In the genomic region with DNA sequence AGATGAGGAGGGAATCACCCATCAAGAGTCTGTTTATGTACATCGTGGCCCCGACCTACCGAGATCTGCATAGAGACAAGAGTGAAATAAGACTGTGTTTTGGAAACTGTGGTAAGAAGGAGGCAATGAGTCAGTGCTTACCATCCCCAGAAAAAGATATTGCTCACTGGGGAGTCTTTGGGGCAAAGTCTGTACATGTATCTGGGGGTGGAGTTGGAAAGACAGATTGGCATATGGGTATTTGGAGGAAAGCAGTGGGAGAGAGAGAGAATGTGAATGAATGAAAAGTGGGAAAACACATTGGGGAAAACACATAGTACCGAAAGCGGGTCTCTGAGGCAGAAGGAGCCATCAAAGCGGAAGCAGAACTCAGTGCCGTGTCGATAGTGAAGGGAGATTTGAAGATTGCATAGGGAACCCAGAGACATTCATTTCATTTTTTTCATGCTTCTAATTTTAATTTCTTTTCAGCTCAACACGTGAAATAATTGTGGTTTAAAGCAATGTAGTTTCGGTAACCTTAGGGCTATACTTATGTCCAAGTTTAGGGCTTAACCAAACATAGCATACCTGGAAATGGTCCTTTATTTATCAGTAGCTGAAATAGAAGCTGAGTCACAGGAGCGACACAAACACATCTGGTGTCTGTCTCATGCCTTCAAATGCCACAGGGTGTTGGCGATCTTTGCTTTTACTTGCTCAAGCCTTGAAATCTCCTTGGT, we compare ENCODE assay signal across 8 cellular contexts.
DNase-seq lines count a peak whose midpoint lies in the region; ATAC-seq and TF ChIP-seq lines count a peak whose summit lies in the region.

No MANE protein-coding gene starts in this region.

- H3K36me3 ChIP-seq in OCI-LY3 (replicated peaks; ENCODE audit: low read depth, low read length) (no peaks in the 10 kb centered on the region), prostate gland (no peaks in the 10 kb centered on the region)
- no peaks in the 10 kb centered on the region for H3K36me3 ChIP-seq in naive thymus-derived CD4-positive, alpha-beta T cell (ENCODE audit: control insufficient read depth in 2 of 3, insufficient read depth in 3 of 3, low read length in 3 of 3)

- WGBS in prostate gland, result 88% methylated on average over 12 of the region's 12 CpGs

- H3K27me3 Mint-ChIP-seq in naive thymus-derived CD4-positive, alpha-beta T cell, result peaks cover 0 to 29% (median 0%) of the 10 kb centered on the region in 5 donors

- H3K79me2 ChIP-seq in OCI-LY3 (ENCODE audit: low read length), result peaks cover 8% of the 10 kb centered on the region; the same call in 1 of the 2 replicates

- intact Hi-C loops in naive thymus-derived CD4-positive, alpha-beta T cell (cut with micrococcal nuclease), result loop anchor here (1.0 to 5.0 kb wide), 13 partner anchors 10 to 303 kb away; a partner anchor contains a TSS
- intact Hi-C loops in prostate gland (cut with DNase I), result no loop called here

- H3K27ac ChIP-seq in OCI-LY3 (ENCODE audit: low read length), result peak overlapping the region; percentile 91
- H3K27ac ChIP-seq in naive thymus-derived CD4-positive, alpha-beta T cell (ENCODE audit: low read depth, low read length), result peak overlapping the region; percentile 86
- H3K27ac ChIP-seq in prostate gland, result no peak overlapping the region

- H3K4me1 Mint-ChIP-seq in naive thymus-derived CD4-positive, alpha-beta T cell, result peaks cover 28 to 77% (median 68%) of the 10 kb centered on the region in 7 donors

- no peaks in the 10 kb centered on the region for H4K20me1 ChIP-seq in OCI-LY3 (ENCODE audit: insufficient read depth, low read length)

- TF ChIP-seq CTCF in OCI-LY3 (IDR thresholded peaks at IDR 0.05; ENCODE audit: low read depth, low read length) (no peak), prostate gland (IDR thresholded peaks at IDR 0.05) (no peak)

- peak overlapping the region; percentile 90 for H3K4me2 ChIP-seq in OCI-LY3 (ENCODE audit: low read length)

- H3K27ac Mint-ChIP-seq in naive thymus-derived CD4-positive, alpha-beta T cell, result peak overlapping the region; percentile 90 to 99 (median 97)

- POLR2A ChIA-PET in naive thymus-derived CD4-positive, alpha-beta T cell (lab: Charles Lee), result interaction anchor here (0.7 to 6.6 kb wide), 21 partner anchors 9 to 132 kb away, joined by 3 to 75 read pairs (median 4); a partner anchor contains a TSS

- peaks cover 0 to 10% (median 0%) of the 10 kb centered on the region in 11 donors for H3K9me3 Mint-ChIP-seq in naive thymus-derived CD4-positive, alpha-beta T cell

- peaks cover 0 to 14% (median 3%) of the 10 kb centered on the region in 5 donors for H3K36me3 Mint-ChIP-seq in naive thymus-derived CD4-positive, alpha-beta T cell

- no peak for TF ChIP-seq POLR2A in prostate gland (IDR thresholded peaks at IDR 0.05)

- H3K4me3 Mint-ChIP-seq in naive thymus-derived CD4-positive, alpha-beta T cell, result peak overlapping the region; percentile 74 to 94 (median 89)

- H3K4me3 ChIP-seq in OCI-LY3 (ENCODE audit: low read length), result peak overlapping the region; percentile 71
- H3K4me3 ChIP-seq in naive thymus-derived CD4-positive, alpha-beta T cell (ENCODE audit: low read length), result peak overlapping the region; percentile 60
- no peak overlapping the region for H3K4me3 ChIP-seq in prostate gland

- peak in 3 of 4 experiments; percentile 6 to 40 (median 18) for DNase-seq in activated naive CD4-positive, alpha-beta T cell (lab: John Stamatoyannopoulos, UW)
- peak in 8 of 9 donors; percentile 53 to 89 (median 74) for DNase-seq in naive thymus-derived CD4-positive, alpha-beta T cell
- DNase-seq in prostate gland (ENCODE audit: low spot score), result no peak
- no peak for DNase-seq in NCI-H187 treated with DMSO at 0.1 percent for 48 hours (lab: John Stamatoyannopoulos, UW)
- no peak for DNase-seq in 8988T

- CTCF ChIA-PET in naive thymus-derived CD4-positive, alpha-beta T cell (lab: Charles Lee), result interaction anchor here (1.0 kb wide), 2 partner anchors 126 to 130 kb away, joined by 3 read pairs; no protein-coding TSS in a partner anchor

- H3K4me1 ChIP-seq in OCI-LY3 (ENCODE audit: low read length) (peaks cover 85% of the 10 kb centered on the region), prostate gland (replicated peaks) (no peaks in the 10 kb centered on the region)
- H3K4me1 ChIP-seq in naive thymus-derived CD4-positive, alpha-beta T cell (ENCODE audit: control insufficient read depth in 2 of 2, insufficient read depth in 2 of 2, low read length in 2 of 2), result peaks cover 29 to 45% of the 10 kb centered on the region in 2 donors

- no peak overlapping the region for H2AFZ ChIP-seq in OCI-LY3 (ENCODE audit: low read depth, low read length)

- H3K9ac ChIP-seq in OCI-LY3 (ENCODE audit: low read length), result peak overlapping the region; percentile 80

- H3K27me3 ChIP-seq in OCI-LY3 (ENCODE audit: low read depth, low read length) (no peaks in the 10 kb centered on the region), prostate gland (replicated peaks; ENCODE audit: insufficient read depth) (no peaks in the 10 kb centered on the region)
- no peaks in the 10 kb centered on the region for H3K27me3 ChIP-seq in naive thymus-derived CD4-positive, alpha-beta T cell (ENCODE audit: control insufficient read depth in 2 of 2, insufficient read depth in 2 of 2, low read length in 2 of 2)

- peak; percentile 76 for ATAC-seq in GM18502 (IDR thresholded peaks at IDR 0.05; ENCODE audit: poor library complexity, unreplicated experiment)
- ATAC-seq in HG02759 (IDR thresholded peaks at IDR 0.05; ENCODE audit: unreplicated experiment), result peak; percentile 71
- peak; percentile 88 for ATAC-seq in naive thymus-derived CD4-positive, alpha-beta T cell

- H3K9me3 ChIP-seq in OCI-LY3 (ENCODE audit: insufficient read depth, low read length), result no peaks in the 10 kb centered on the region
- no peaks in the 10 kb centered on the region for H3K9me3 ChIP-seq in naive thymus-derived CD4-positive, alpha-beta T cell (ENCODE audit: control insufficient read depth in 2 of 3, low read length in 3 of 3)
- no peaks in the 10 kb centered on the region for H3K9me3 ChIP-seq in prostate gland

Comparison
In these comparisons a context has a peak if more than half of its experiments do, and no peak if none do; other contexts are left out.
1. H3K27ac ChIP-seq: peak in OCI-LY3 (single experiment) and naive thymus-derived CD4-positive, alpha-beta T cell (single experiment); none in prostate gland (0 of 2).
2. H3K4me3 ChIP-seq: peak in OCI-LY3 (single experiment) and naive thymus-derived CD4-positive, alpha-beta T cell (single experiment); none in prostate gland (0 of 2).
3. DNase-seq: peak in activated naive CD4-positive, alpha-beta T cell (3 of 4) and naive thymus-derived CD4-positive, alpha-beta T cell (8 of 9); none in prostate gland (single experiment), NCI-H187 treated with DMSO at 0.1 percent for 48 hours (single experiment) and 8988T (single experiment).
4. Peak in every context shown above with its lines, with median percentiles within 50 percentile points of each other: ATAC-seq.